1 cellular context compared by ENCODE assay signal in the genomic region with DNA sequence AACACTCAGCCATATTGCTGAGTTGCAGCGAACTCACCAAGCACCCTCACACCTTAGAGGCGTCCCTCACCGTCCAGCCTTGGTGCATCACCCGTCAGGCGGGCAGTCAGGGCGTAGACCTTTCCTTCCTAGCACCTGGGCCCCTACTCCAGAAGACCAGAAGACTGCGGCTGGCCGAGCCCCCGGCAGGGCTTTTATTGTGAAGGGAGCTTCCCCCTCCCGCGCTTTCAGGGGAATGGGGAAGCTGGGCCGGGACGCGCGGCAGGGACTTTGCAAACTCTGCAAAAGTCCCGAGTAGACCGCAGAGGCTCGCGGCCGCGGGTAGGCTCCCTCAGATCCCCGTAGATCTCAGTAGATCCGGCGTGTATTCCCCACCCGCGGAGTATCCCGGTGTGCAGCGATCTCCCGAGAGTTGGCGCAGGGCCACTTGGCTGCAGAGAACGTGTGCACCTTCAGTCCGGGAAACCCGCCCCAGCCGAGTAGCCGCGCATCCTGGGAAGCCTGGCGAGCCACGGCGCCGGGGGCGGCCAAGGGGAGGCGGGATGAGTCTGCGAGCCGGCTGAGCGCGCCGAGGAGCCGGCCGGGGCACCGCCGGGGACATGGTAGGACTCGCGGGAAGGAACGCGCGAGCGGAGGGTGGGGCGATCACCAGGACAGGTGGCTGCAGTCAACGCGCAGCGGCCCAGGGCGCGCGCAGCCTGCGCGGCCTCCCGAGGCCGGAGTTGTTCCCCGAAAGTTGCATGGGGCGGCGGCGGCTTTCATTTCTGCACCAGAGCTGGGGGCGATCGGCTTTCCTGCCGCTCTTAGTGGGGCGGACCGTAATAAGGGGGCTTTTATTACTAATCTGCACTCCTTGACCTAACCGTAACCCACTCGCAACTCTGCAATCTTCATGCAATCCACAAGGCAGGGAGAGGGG.
TF ChIP-seq lines count a peak whose summit lies in the region.

A gene (plus strand): TSS at position 268 of the 919 bp plus-strand sequence. CDS start 332 bp downstream, at position 600.

TF ChIP-seq in HEK293, 187 proteins besides CTCF, POLR2A, EP300 and RAD21 (continued from another document):
- TF ChIP-seq, protein P1, sequence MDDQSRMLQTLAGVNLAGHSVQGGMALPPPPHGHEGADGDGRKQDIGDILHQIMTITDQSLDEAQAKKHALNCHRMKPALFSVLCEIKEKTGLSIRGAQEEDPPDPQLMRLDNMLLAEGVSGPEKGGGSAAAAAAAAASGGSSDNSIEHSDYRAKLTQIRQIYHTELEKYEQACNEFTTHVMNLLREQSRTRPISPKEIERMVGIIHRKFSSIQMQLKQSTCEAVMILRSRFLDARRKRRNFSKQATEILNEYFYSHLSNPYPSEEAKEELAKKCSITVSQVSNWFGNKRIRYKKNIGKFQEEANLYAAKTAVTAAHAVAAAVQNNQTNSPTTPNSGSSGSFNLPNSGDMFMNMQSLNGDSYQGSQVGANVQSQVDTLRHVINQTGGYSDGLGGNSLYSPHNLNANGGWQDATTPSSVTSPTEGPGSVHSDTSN (CRISPR knock-in tag; IDR thresholded peaks at IDR 0.05) = no peak
- no peak for TF ChIP-seq ZNF677 (tag by site-specific recombination; IDR thresholded peaks at IDR 0.05)
- TF ChIP-seq ZEB2 (tag by site-specific recombination; IDR thresholded peaks at IDR 0.05) = peak; percentile 20; the same call in 1 of the 2 replicates
- TF ChIP-seq BCL11A (tag by site-specific recombination; IDR thresholded peaks at IDR 0.05; ENCODE audit: low read depth) = no peak
- TF ChIP-seq ZNF157 (tag by site-specific recombination; IDR thresholded peaks at IDR 0.05) = no peak
- TF ChIP-seq ZNF138 (tag by site-specific recombination; IDR thresholded peaks at IDR 0.05; ENCODE audit: borderline replicate concordance) = no peak
- TF ChIP-seq, protein P2, sequence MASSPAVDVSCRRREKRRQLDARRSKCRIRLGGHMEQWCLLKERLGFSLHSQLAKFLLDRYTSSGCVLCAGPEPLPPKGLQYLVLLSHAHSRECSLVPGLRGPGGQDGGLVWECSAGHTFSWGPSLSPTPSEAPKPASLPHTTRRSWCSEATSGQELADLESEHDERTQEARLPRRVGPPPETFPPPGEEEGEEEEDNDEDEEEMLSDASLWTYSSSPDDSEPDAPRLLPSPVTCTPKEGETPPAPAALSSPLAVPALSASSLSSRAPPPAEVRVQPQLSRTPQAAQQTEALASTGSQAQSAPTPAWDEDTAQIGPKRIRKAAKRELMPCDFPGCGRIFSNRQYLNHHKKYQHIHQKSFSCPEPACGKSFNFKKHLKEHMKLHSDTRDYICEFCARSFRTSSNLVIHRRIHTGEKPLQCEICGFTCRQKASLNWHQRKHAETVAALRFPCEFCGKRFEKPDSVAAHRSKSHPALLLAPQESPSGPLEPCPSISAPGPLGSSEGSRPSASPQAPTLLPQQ (tag by site-specific recombination; IDR thresholded peaks at IDR 0.05) = no peak
- peak; percentile 72 for TF ChIP-seq GLIS2 (tag by site-specific recombination; IDR thresholded peaks at IDR 0.05)
- TF ChIP-seq, protein P3, sequence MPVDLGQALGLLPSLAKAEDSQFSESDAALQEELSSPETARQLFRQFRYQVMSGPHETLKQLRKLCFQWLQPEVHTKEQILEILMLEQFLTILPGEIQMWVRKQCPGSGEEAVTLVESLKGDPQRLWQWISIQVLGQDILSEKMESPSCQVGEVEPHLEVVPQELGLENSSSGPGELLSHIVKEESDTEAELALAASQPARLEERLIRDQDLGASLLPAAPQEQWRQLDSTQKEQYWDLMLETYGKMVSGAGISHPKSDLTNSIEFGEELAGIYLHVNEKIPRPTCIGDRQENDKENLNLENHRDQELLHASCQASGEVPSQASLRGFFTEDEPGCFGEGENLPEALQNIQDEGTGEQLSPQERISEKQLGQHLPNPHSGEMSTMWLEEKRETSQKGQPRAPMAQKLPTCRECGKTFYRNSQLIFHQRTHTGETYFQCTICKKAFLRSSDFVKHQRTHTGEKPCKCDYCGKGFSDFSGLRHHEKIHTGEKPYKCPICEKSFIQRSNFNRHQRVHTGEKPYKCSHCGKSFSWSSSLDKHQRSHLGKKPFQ (tag by site-specific recombination; IDR thresholded peaks at IDR 0.05) = no peak
- peak; percentile 59; the same call in 1 of the 2 replicates for TF ChIP-seq SCRT2 (tag by site-specific recombination; IDR thresholded peaks at IDR 0.05)
- TF ChIP-seq MZF1 (tag by site-specific recombination; IDR thresholded peaks at IDR 0.05; ENCODE audit: borderline replicate concordance) = peak; percentile 77
- TF ChIP-seq ZNF843 (tag by site-specific recombination; IDR thresholded peaks at IDR 0.05) = no peak
- TF ChIP-seq ZNF561 (tag by site-specific recombination; IDR thresholded peaks at IDR 0.05; ENCODE audit: borderline replicate concordance) = no peak; the same call in 1 of the 2 replicates
- TF ChIP-seq, protein P4, sequence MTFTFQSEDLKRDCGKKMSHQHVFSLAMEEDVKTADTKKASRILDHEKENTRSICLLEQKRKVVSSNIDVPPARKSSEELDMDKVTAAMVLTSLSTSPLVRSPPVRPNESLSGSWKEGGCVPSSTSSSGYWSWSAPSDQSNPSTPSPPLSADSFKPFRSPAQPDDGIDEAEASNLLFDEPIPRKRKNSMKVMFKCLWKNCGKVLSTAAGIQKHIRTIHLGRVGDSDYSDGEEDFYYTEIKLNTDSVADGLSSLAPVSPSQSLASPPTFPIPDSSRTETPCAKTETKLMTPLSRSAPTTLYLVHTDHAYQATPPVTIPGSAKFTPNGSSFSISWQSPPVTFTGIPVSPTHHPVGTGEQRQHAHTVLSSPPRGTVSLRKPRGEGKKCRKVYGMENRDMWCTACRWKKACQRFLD (tag by site-specific recombination; IDR thresholded peaks at IDR 0.05) = no peak
- TF ChIP-seq, protein P5, sequence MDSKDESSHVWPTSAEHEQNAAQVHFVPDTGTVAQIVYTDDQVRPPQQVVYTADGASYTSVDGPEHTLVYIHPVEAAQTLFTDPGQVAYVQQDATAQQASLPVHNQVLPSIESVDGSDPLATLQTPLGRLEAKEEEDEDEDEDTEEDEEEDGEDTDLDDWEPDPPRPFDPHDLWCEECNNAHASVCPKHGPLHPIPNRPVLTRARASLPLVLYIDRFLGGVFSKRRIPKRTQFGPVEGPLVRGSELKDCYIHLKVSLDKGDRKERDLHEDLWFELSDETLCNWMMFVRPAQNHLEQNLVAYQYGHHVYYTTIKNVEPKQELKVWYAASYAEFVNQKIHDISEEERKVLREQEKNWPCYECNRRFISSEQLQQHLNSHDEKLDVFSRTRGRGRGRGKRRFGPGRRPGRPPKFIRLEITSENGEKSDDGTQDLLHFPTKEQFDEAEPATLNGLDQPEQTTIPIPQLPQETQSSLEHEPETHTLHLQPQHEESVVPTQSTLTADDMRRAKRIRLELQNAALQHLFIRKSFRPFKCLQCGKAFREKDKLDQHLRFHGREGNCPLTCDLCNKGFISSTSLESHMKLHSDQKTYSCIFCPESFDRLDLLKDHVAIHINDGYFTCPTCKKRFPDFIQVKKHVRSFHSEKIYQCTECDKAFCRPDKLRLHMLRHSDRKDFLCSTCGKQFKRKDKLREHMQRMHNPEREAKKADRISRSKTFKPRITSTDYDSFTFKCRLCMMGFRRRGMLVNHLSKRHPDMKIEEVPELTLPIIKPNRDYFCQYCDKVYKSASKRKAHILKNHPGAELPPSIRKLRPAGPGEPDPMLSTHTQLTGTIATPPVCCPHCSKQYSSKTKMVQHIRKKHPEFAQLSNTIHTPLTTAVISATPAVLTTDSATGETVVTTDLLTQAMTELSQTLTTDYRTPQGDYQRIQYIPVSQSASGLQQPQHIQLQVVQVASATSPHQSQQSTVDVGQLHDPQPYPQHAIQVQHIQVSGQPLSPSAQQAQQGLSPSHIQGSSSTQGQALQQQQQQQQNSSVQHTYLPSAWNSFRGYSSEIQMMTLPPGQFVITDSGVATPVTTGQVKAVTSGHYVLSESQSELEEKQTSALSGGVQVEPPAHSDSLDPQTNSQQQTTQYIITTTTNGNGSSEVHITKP (tag by site-specific recombination; IDR thresholded peaks at IDR 0.05) = 0 out of 2 replicates have a peak, but pooled peaks have one; percentile 18
- no peak for TF ChIP-seq ZNF560 (tag by site-specific recombination; IDR thresholded peaks at IDR 0.05; ENCODE audit: borderline replicate concordance)
- no peak for TF ChIP-seq OVOL3 (tag by site-specific recombination; IDR thresholded peaks at IDR 0.05)
- TF ChIP-seq ZBTB20 (tag by site-specific recombination; IDR thresholded peaks at IDR 0.05) = peak; percentile 93
- TF ChIP-seq, protein P6, sequence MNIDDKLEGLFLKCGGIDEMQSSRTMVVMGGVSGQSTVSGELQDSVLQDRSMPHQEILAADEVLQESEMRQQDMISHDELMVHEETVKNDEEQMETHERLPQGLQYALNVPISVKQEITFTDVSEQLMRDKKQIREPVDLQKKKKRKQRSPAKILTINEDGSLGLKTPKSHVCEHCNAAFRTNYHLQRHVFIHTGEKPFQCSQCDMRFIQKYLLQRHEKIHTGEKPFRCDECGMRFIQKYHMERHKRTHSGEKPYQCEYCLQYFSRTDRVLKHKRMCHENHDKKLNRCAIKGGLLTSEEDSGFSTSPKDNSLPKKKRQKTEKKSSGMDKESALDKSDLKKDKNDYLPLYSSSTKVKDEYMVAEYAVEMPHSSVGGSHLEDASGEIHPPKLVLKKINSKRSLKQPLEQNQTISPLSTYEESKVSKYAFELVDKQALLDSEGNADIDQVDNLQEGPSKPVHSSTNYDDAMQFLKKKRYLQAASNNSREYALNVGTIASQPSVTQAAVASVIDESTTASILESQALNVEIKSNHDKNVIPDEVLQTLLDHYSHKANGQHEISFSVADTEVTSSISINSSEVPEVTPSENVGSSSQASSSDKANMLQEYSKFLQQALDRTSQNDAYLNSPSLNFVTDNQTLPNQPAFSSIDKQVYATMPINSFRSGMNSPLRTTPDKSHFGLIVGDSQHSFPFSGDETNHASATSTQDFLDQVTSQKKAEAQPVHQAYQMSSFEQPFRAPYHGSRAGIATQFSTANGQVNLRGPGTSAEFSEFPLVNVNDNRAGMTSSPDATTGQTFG (tag by site-specific recombination; IDR thresholded peaks at IDR 0.05; ENCODE audit: borderline replicate concordance) = no peak
- no peak for TF ChIP-seq ZNF544 (tag by site-specific recombination; IDR thresholded peaks at IDR 0.05)
- TF ChIP-seq, protein P7, sequence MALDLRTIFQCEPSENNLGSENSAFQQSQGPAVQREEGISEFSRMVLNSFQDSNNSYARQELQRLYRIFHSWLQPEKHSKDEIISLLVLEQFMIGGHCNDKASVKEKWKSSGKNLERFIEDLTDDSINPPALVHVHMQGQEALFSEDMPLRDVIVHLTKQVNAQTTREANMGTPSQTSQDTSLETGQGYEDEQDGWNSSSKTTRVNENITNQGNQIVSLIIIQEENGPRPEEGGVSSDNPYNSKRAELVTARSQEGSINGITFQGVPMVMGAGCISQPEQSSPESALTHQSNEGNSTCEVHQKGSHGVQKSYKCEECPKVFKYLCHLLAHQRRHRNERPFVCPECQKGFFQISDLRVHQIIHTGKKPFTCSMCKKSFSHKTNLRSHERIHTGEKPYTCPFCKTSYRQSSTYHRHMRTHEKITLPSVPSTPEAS (tag by site-specific recombination; IDR thresholded peaks at IDR 0.05) = no peak
- TF ChIP-seq ZFP69B (tag by site-specific recombination; IDR thresholded peaks at IDR 0.05) = no peak
- TF ChIP-seq, protein P8, sequence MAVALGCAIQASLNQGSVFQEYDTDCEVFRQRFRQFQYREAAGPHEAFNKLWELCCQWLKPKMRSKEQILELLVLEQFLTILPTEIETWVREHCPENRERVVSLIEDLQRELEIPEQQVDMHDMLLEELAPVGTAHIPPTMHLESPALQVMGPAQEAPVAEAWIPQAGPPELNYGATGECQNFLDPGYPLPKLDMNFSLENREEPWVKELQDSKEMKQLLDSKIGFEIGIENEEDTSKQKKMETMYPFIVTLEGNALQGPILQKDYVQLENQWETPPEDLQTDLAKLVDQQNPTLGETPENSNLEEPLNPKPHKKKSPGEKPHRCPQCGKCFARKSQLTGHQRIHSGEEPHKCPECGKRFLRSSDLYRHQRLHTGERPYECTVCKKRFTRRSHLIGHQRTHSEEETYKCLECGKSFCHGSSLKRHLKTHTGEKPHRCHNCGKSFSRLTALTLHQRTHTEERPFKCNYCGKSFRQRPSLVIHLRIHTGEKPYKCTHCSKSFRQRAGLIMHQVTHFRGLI (tag by site-specific recombination; IDR thresholded peaks at IDR 0.05) = no peak
- peak; percentile 52 for TF ChIP-seq ZFHX2 (tag by site-specific recombination; conservative IDR thresholded peaks at IDR 0.05)
- TF ChIP-seq ZBTB17 (tag by site-specific recombination; IDR thresholded peaks at IDR 0.05) = peak; percentile 74
